9 cellular contexts compared by ENCODE assay signal in the genomic region with DNA sequence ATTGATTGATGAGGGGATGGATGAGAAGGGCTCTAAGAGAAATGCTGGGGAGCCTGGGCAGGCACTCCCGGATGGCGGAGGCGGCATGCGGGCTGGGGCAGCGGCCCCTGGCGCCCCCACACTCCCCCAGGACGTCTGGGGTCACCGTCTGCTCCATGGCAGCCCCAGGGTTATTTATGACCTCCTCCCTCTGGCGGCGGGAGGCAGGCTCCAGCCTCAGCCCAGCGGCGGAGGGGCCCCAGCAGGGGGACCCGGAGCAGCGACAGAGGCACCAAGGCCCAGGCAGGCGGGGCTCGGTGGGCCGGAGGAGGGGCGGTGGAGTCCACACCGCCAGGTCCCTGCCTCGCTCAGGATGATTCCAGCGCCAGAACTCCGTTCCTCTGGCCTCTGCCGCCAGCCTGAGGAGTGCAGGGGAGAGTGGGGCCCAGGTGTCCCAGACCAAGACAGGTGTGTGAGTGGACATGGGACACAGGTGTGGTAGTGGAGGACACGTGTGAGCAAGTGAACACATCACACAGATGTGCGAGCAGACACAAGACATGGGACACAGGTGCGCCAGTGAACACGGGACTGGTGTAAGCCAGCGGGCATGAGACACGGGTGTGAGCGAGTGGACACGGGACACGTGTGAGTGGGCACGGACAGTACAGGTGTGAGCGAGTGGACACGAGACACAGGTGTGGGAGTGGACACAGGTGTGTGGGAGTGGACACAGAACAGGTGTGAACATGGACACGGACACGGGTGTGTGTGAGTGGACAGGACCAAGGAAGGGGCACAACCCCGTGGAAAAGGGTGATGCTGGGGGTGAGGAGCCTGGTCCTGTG. TPM values are rescaled to one million over a fixed set of nuclear protein-coding genes. Genes with fewer than 3 reads are reported as not detected.
A peak's percentile ranks its signal among the peaks of the same experiment; 100 is the strongest.
DNase-seq lines count a peak whose midpoint lies in the region; ATAC-seq and TF ChIP-seq lines count a peak whose summit lies in the region.
"Had no signal": no experiment of that assay in that cellular context is flagged by ENCODE, and none has a peak within 500 bp of the region (broad histone marks: within the 10 kb centered on the region; RNA-seq: fewer than 3 reads in every experiment).

No MANE protein-coding gene starts in this region.

- H3K4me3 ChIP-seq in AG10803 (ENCODE audit: low read length) = no peak overlapping the region; the same call in 1 of the 2 replicates
- H3K4me3 ChIP-seq in parathyroid adenoma (ENCODE audit: low read depth, low read length) = no peak overlapping the region

- H3K27me3 Mint-ChIP-seq in activated T-cell treated with anti-CD3 and anti-CD28 coated beads, Interleukin-2, amount 50 U/mL, for 72 hours (ENCODE audit: low read depth) = peaks cover 39% of the 10 kb centered on the region

- no peaks in the 10 kb centered on the region for H3K36me3 ChIP-seq in parathyroid adenoma (ENCODE audit: control insufficient read depth, insufficient read depth, low read length)

- peaks cover 11% of the 10 kb centered on the region for H3K4me1 ChIP-seq in parathyroid adenoma

- TF ChIP-seq CTCF in AG10803 (conservative IDR thresholded peaks at IDR 0.05; ENCODE audit: low read length) (peak; percentile 42), GM12872 (IDR thresholded peaks at IDR 0.05; ENCODE audit: insufficient read depth, low read depth, low read length) (peak; percentile 14; the same call in 1 of the 3 replicates), parathyroid adenoma (IDR thresholded peaks at IDR 0.05) (peak; percentile 48)

- H3K27ac ChIP-seq in parathyroid adenoma = no peak overlapping the region
- H3K27ac ChIP-seq: HL-60 had no signal

- H3K9ac ChIP-seq in parathyroid adenoma = no peak overlapping the region

- H3K27ac Mint-ChIP-seq in activated T-cell treated with anti-CD3 and anti-CD28 coated beads, Interleukin-2, amount 50 U/mL, for 72 hours = no peak overlapping the region

- H3K4me3 Mint-ChIP-seq in activated T-cell treated with anti-CD3 and anti-CD28 coated beads, Interleukin-2, amount 50 U/mL, for 72 hours = no peak overlapping the region

- H3K4me2 ChIP-seq in parathyroid adenoma (ENCODE audit: low read length) = peak overlapping the region; percentile 45

- peaks cover 20% of the 10 kb centered on the region for H3K4me1 Mint-ChIP-seq in activated T-cell treated with anti-CD3 and anti-CD28 coated beads, Interleukin-2, amount 50 U/mL, for 72 hours (ENCODE audit: low read depth)

- H3K9me3 ChIP-seq in parathyroid adenoma (ENCODE audit: control insufficient read depth, low read length) = no peaks in the 10 kb centered on the region

- DNase-seq in AG10803 (ENCODE audit: low read depth) (peak; percentile 69), NCI-H2196 (lab: John Stamatoyannopoulos, UW; ENCODE audit: unreplicated experiment) (peak; percentile 80), globus pallidus (ENCODE audit: low spot score) (peak; percentile 64)
- DNase-seq in activated T-cell treated with anti-CD3 and anti-CD28 coated beads, Interleukin-2, amount 50 U/mL, for 72 hours = no peak
- DNase-seq in effector CD4-positive, alpha-beta T cell = no peak

- H2AFZ ChIP-seq in parathyroid adenoma = no peak overlapping the region

- H3K9me3 Mint-ChIP-seq in activated T-cell treated with anti-CD3 and anti-CD28 coated beads, Interleukin-2, amount 50 U/mL, for 72 hours = no peaks in the 10 kb centered on the region

- no peaks in the 10 kb centered on the region for H3K27me3 ChIP-seq in parathyroid adenoma (ENCODE audit: control insufficient read depth, insufficient read depth, low read length)

- no peaks in the 10 kb centered on the region for H3K36me3 Mint-ChIP-seq in activated T-cell treated with anti-CD3 and anti-CD28 coated beads, Interleukin-2, amount 50 U/mL, for 72 hours (ENCODE audit: insufficient read depth in 2 of 2)

- peak; percentile 54 to 66 for ATAC-seq in activated T-cell treated with anti-CD3 and anti-CD28 coated beads, Interleukin-2, amount 50 U/mL, for 72 hours (replicated peaks in 1 of 2)
- no peak for ATAC-seq in HG03521 (IDR thresholded peaks at IDR 0.05; ENCODE audit: unreplicated experiment)

- H3K79me2 ChIP-seq in parathyroid adenoma = no peaks in the 10 kb centered on the region

RNA-seq across cellular contexts. Expression of gene SAMD11, which starts 2.5 kb away (rescaled TPM):
- under 1 TPM; 0.12 to 0.17 TPM for total RNA-seq in activated T-cell treated with anti-CD3 and anti-CD28 coated beads, Interleukin-2, amount 50 U/mL, for 72 hours

RNA-seq across cellular contexts. Expression of gene NOC2L, which starts 37.8 kb away (rescaled TPM):
- total RNA-seq in activated T-cell treated with anti-CD3 and anti-CD28 coated beads, Interleukin-2, amount 50 U/mL, for 72 hours = 10 to 100 TPM; 72.7 to 90.0 TPM

RNA-seq across cellular contexts. Expression of gene KLHL17, which starts 39.2 kb away (rescaled TPM):
- 10 to 100 TPM; 12.7 to 22.8 TPM for total RNA-seq in activated T-cell treated with anti-CD3 and anti-CD28 coated beads, Interleukin-2, amount 50 U/mL, for 72 hours

RNA-seq across cellular contexts. Expression of gene PLEKHN1, which starts 45.1 kb away (rescaled TPM):
- total RNA-seq in activated T-cell treated with anti-CD3 and anti-CD28 coated beads, Interleukin-2, amount 50 U/mL, for 72 hours = 1 to 10 TPM; 1.9 to 2.3 TPM

Comparison
In these comparisons a context has a peak if more than half of its experiments do, and no peak if none do; other contexts are left out.
1. DNase-seq: peak in AG10803 (single experiment), NCI-H2196 (single experiment) and globus pallidus (single experiment); none in activated T-cell treated with anti-CD3 and anti-CD28 coated beads, Interleukin-2, amount 50 U/mL, for 72 hours (0 of 2) and effector CD4-positive, alpha-beta T cell (single experiment).
2. Peak in every context shown above with its lines, with median percentiles within 50 percentile points of each other: CTCF ChIP-seq.